In the genomic region with DNA sequence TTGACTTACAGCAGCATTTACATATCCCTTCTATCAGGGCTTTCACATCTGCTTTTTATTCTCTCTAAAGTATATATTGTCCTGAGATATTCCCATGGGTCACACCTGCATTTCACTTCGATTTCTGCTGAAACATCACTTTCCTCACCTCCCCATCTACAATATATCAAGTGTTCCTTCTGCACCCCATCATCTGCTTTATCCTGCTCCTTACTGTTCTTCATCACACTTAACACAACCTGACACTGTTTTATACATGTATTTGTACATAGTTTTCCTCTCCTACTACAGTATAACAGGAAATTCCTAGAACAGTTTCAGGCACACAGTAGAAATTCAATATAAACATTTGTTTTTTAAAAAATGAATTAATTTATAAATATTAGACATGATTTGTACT, we compare ENCODE assay signal across 21 cellular contexts.
DNase-seq lines count a peak whose midpoint lies in the region; ATAC-seq, FAIRE-seq and TF ChIP-seq lines count a peak whose summit lies in the region.
"Had no signal": no experiment of that assay in that cellular context is flagged by ENCODE, and none has a peak within 500 bp of the region (broad histone marks: within the 10 kb centered on the region; RNA-seq: fewer than 3 reads in every experiment).

No MANE protein-coding gene starts in this region.

- 1% methylated on average over 1 of the region's 1 CpG for WGBS in HepG2 (ENCODE audit: low lambda C conversion rate)
- 32% methylated on average over 1 of the region's 1 CpG for WGBS in right lobe of liver (ENCODE audit: insufficient coverage, low coverage, low lambda C conversion rate, missing lambda C conversion rate)
- 7% methylated on average over 1 of the region's 1 CpG for WGBS in SK-N-SH (ENCODE audit: low lambda C conversion rate)
- 0% methylated on average over 1 of the region's 1 CpG for WGBS in K562 (ENCODE audit: insufficient coverage, low coverage, missing lambda C conversion rate)

- DNase-seq in HepG2 (ENCODE audit: low spot score) (no peak), right lobe of liver (no peak), SK-N-SH (no peak), K562 (ENCODE audit: extremely low read depth in 1 of 4, low spot score in 3 of 4) (no peak), caudate nucleus (lab: John Stamatoyannopoulos, UW) (no peak), NCI-H1105 (lab: John Stamatoyannopoulos, UW) (no peak)
- DNase-seq: AML-193; Caco-2; Calu3; CD4-positive, alpha-beta T cell; CD8-positive, alpha-beta T cell; DMS79 treated with DMSO at 0.1 percent for 48 hours; GF-D8 had no signal

- TF ChIP-seq EP300 in HepG2 (IDR thresholded peaks at IDR 0.05; ENCODE audit: low read depth in 2 of 2, low read length in 2 of 2) (no peak), HepG2 (CRISPR knock-in tag; IDR thresholded peaks at IDR 0.05; ENCODE audit: borderline replicate concordance) (no peak), SK-N-SH (IDR thresholded peaks at IDR 0.05; ENCODE audit: borderline replicate concordance in 1 of 2, low read depth in 1 of 2, low read length in 1 of 2) (no peak), K562 (IDR thresholded peaks at IDR 0.05; ENCODE audit: low read length) (no peak)

- in situ Hi-C loops in HepG2 (cut with HindIII; ENCODE audit: extremely low pct_ligation_motif_present, low pct_unique_long_range_greater_than_20kb) (no loop called here), K562 (cut with MboI) (no loop called here)

- intact Hi-C loops in HepG2 (cut with micrococcal nuclease; ENCODE audit: unreplicated experiment): no loop called here
- intact Hi-C loops in right lobe of liver (cut with DNase I): no loop called here
- intact Hi-C loops in K562 (cut with micrococcal nuclease): no loop called here

- BruUV-seq in HepG2 (replicated peaks; lab: Mats Ljungman, UMichigan): no TSS peak
- no TSS peak for BruUV-seq in K562 (replicated peaks; lab: Mats Ljungman, UMichigan)

- H3K79me2 ChIP-seq in HepG2 (ENCODE audit: insufficient read depth, low read length) (no peaks in the 10 kb centered on the region), SK-N-SH (ENCODE audit: insufficient read depth) (no peaks in the 10 kb centered on the region), K562 (ENCODE audit: control insufficient read depth, insufficient read depth, low read length) (no peaks in the 10 kb centered on the region)

- no peaks in the 10 kb centered on the region for H3F3A ChIP-seq in SK-N-SH (replicated peaks; ENCODE audit: insufficient read depth)

- no peak for TF ChIP-seq RAD21 in HepG2 (CRISPR knock-in tag; IDR thresholded peaks at IDR 0.05)
- TF ChIP-seq RAD21 in SK-N-SH (IDR thresholded peaks at IDR 0.05; ENCODE audit: low read length): no peak
- TF ChIP-seq RAD21 in K562 (CRISPR knock-in tag; conservative IDR thresholded peaks at IDR 0.05 in 1 of 2, IDR thresholded peaks at IDR 0.05 in 1 of 2): no peak

- no peaks in the 10 kb centered on the region for H3K9me1 ChIP-seq in K562 (ENCODE audit: control insufficient read depth, insufficient read depth, low read length)

- no peak overlapping the region for H3K4me2 ChIP-seq in HepG2 (ENCODE audit: low read depth, low read length)
- H3K4me2 ChIP-seq in SK-N-SH: no peak overlapping the region
- H3K4me2 ChIP-seq in K562 (ENCODE audit: insufficient read depth, low read length): no peak overlapping the region
- H3K4me2 ChIP-seq: BLaER1 treated with 17β-estradiol and CSF1 and Interleukin-3, amounts not matched to agents 10 nM and 100 nM had no signal

- H3K27ac ChIP-seq in HepG2 (ENCODE audit: extremely low read length, insufficient read depth, low read length) (no peak overlapping the region), right lobe of liver (no peak overlapping the region), SK-N-SH (ENCODE audit: low read depth in 2 of 2, low read length in 1 of 2) (no peak overlapping the region), K562 (ENCODE audit: extremely low read depth, low read depth, low read length) (no peak overlapping the region), caudate nucleus (ENCODE audit: low read depth, low read length) (no peak overlapping the region)
- H3K27ac ChIP-seq: 22Rv1; BLaER1 treated with 17β-estradiol and CSF1 and Interleukin-3, amounts not matched to agents 10 nM and 100 nM; C4-2B had no signal

- no peaks in the 10 kb centered on the region for H3K27me3 ChIP-seq in HepG2 (ENCODE audit: control insufficient read depth in 1 of 2, insufficient read depth in 2 of 2, low read length in 2 of 2)
- no peaks in the 10 kb centered on the region for H3K27me3 ChIP-seq in right lobe of liver
- no peaks in the 10 kb centered on the region for H3K27me3 ChIP-seq in SK-N-SH (ENCODE audit: insufficient read depth)
- no peaks in the 10 kb centered on the region for H3K27me3 ChIP-seq in K562 (ENCODE audit: control insufficient read depth in 2 of 2, insufficient read depth in 2 of 2, low read length in 2 of 2)
- H3K27me3 ChIP-seq: BLaER1 treated with 17β-estradiol and CSF1 and Interleukin-3, amounts not matched to agents 10 nM and 100 nM had no signal

- H3K9me3 ChIP-seq in HepG2 (ENCODE audit: low read length) (peaks cover 4% of the 10 kb centered on the region; the same call in 1 of the 2 replicates), right lobe of liver (no peaks in the 10 kb centered on the region), SK-N-SH (peaks cover 5% of the 10 kb centered on the region; the same call in 1 of the 2 replicates), K562 (replicated peaks; ENCODE audit: control insufficient read depth, insufficient read depth, low read depth, low read length) (no peaks in the 10 kb centered on the region)
- H3K9me3 ChIP-seq: Caco-2 had no signal

- H3K4me1 ChIP-seq in HepG2 (ENCODE audit: insufficient read depth, low read length) (no peaks in the 10 kb centered on the region), right lobe of liver (no peaks in the 10 kb centered on the region), SK-N-SH (ENCODE audit: control insufficient read depth in 1 of 2, insufficient read depth in 2 of 2, low read depth in 1 of 2, low read length in 1 of 2) (no peaks in the 10 kb centered on the region), K562 (replicated peaks in 1 of 2; ENCODE audit: control insufficient read depth in 2 of 2, insufficient read depth in 2 of 2, low read length in 2 of 2) (no peaks in the 10 kb centered on the region)
- H3K4me1 ChIP-seq: BLaER1 treated with 17β-estradiol and CSF1 and Interleukin-3, amounts not matched to agents 10 nM and 100 nM had no signal

- H2AFZ ChIP-seq in HepG2 (ENCODE audit: low read length): no peak overlapping the region
- no peak overlapping the region for H2AFZ ChIP-seq in SK-N-SH (ENCODE audit: low read depth)
- no peak overlapping the region for H2AFZ ChIP-seq in K562 (ENCODE audit: low read depth, low read length)

- no peak overlapping the region for H3K9ac ChIP-seq in HepG2 (ENCODE audit: insufficient read depth, low read depth, low read length)
- no peak overlapping the region for H3K9ac ChIP-seq in SK-N-SH
- H3K9ac ChIP-seq in K562 (ENCODE audit: insufficient read depth in 1 of 2, low read depth in 2 of 2, low read length in 2 of 2): no peak overlapping the region
- H3K9ac ChIP-seq: BLaER1 treated with 17β-estradiol and CSF1 and Interleukin-3, amounts not matched to agents 10 nM and 100 nM had no signal

- CTCF ChIA-PET in HepG2 (lab: Yijun Ruan, JAX; ENCODE audit: low intra/inter-chr PET ratio, low total read pairs) (no interaction called here), SK-N-SH (lab: Yijun Ruan, JAX) (interaction anchor here (0.7 kb wide), 1 partner anchor 102 kb away, joined by 4 read pairs; no protein-coding TSS in a partner anchor), K562 (lab: Yijun Ruan, JAX; ENCODE audit: low intra/inter-chr PET ratio) (no interaction called here)

- TF ChIP-seq CTCF in HepG2 (CRISPR knock-in tag; IDR thresholded peaks at IDR 0.05): no peak
- TF ChIP-seq CTCF in right lobe of liver (IDR thresholded peaks at IDR 0.05): no peak
- no peak for TF ChIP-seq CTCF in SK-N-SH (IDR thresholded peaks at IDR 0.05)
- TF ChIP-seq CTCF in K562 (IDR thresholded peaks at IDR 0.05 in 2 of 3, conservative IDR thresholded peaks at IDR 0.05 in 1 of 3; ENCODE audit: insufficient read depth in 2 of 3, low read depth in 1 of 3, low read length in 3 of 3): no peak

- no peak overlapping the region for H3K4me3 ChIP-seq in HepG2 (replicated peaks in 1 of 3; ENCODE audit: insufficient read depth in 1 of 3, low read depth in 2 of 3, low read length in 3 of 3)
- H3K4me3 ChIP-seq in right lobe of liver: no peak overlapping the region
- no peak overlapping the region for H3K4me3 ChIP-seq in SK-N-SH (ENCODE audit: low read depth in 2 of 2, low read length in 1 of 2)
- no peak overlapping the region for H3K4me3 ChIP-seq in K562
- H3K4me3 ChIP-seq: BLaER1 treated with 17β-estradiol and CSF1 and Interleukin-3, amounts not matched to agents 10 nM and 100 nM had no signal

- H3K36me3 ChIP-seq in HepG2 (replicated peaks in 1 of 2; ENCODE audit: control insufficient read depth in 1 of 2, insufficient read depth in 2 of 2, low read length in 2 of 2): no peaks in the 10 kb centered on the region
- H3K36me3 ChIP-seq in right lobe of liver: no peaks in the 10 kb centered on the region
- peaks cover 0 to 6% of the 10 kb centered on the region in 2 experiments for H3K36me3 ChIP-seq in SK-N-SH (replicated peaks in 1 of 2; ENCODE audit: control insufficient read depth in 1 of 2, insufficient read depth in 2 of 2, low read length in 1 of 2)
- H3K36me3 ChIP-seq in K562 (ENCODE audit: control insufficient read depth, insufficient read depth, low read length): no peaks in the 10 kb centered on the region
- H3K36me3 ChIP-seq: BLaER1 treated with 17β-estradiol and CSF1 and Interleukin-3, amounts not matched to agents 10 nM and 100 nM had no signal

- ATAC-seq in HepG2 (no peak), right lobe of liver (no peak), K562 (no peak)
- ATAC-seq: CD8-positive, alpha-beta T cell had no signal

- FAIRE-seq in HepG2 (lab: Jason Lieb, UNC): no peak
- no peak for FAIRE-seq in K562 (lab: Jason Lieb, UNC)
- FAIRE-seq: A204.1, D721Med, G401.6, GM12891, GM19239 had no signal

- H4K20me1 ChIP-seq in HepG2 (ENCODE audit: insufficient read depth, low read length): no peaks in the 10 kb centered on the region
- H4K20me1 ChIP-seq in SK-N-SH (ENCODE audit: insufficient read depth): no peaks in the 10 kb centered on the region
- no peaks in the 10 kb centered on the region for H4K20me1 ChIP-seq in K562 (replicated peaks; ENCODE audit: control insufficient read depth, insufficient read depth, low read length)
- H4K20me1 ChIP-seq: BLaER1 treated with 17β-estradiol and CSF1 and Interleukin-3, amounts not matched to agents 10 nM and 100 nM had no signal

- POLR2A ChIA-PET in HepG2 (lab: Yijun Ruan, JAX) (no interaction called here), SK-N-SH (lab: Yijun Ruan, JAX) (no interaction called here), K562 (lab: Yijun Ruan, JAX) (no interaction called here)

- TF ChIP-seq POLR2A in HepG2 (IDR thresholded peaks at IDR 0.05; ENCODE audit: insufficient read depth in 1 of 2, low read depth in 2 of 2, low read length in 2 of 2) (no peak), right lobe of liver (IDR thresholded peaks at IDR 0.05) (no peak), K562 (conservative IDR thresholded peaks at IDR 0.05) (no peak)

- no peaks in the 10 kb centered on the region for H3K9me2 ChIP-seq in SK-N-SH

TF ChIP-seq in HepG2, 621 proteins besides CTCF, POLR2A, EP300 and RAD21 (continues in another document):
- no peak for TF ChIP-seq TAF1 (CRISPR knock-in tag; IDR thresholded peaks at IDR 0.05)

TF ChIP-seq in SK-N-SH, 30 proteins besides CTCF, POLR2A, EP300 and RAD21 (continues in another document):
- TF ChIP-seq FOXJ3 (CRISPR knock-in tag; IDR thresholded peaks at IDR 0.05): no peak
